24 cellular contexts compared by ENCODE assay signal in genomic region chr19:53311897-53312296, GRCh38. TPM values are rescaled to one million over a fixed set of nuclear protein-coding genes. Genes with fewer than 3 reads are reported as not detected.
"Had no signal": no experiment of that assay in that cellular context is flagged by ENCODE, and none has a peak within 500 bp of the region (broad histone marks: within the 10 kb centered on the region; RNA-seq: fewer than 3 reads in every experiment).

No MANE protein-coding gene starts in this region.

- H3K4me1 ChIP-seq: SJSA1 had no signal

- H3K27ac ChIP-seq: HL-60, SJSA1, SK-N-MC had no signal

- H3K27me3 ChIP-seq: MG63, SJSA1 had no signal

- H3K36me3 ChIP-seq: MG63, SJSA1 had no signal

- DNase-seq: Karpas-422, KG1, MG63, NCI-H1092, NCI-H1105 treated with DMSO at 0.1 percent for 48 hours, NCI-H1417 treated with DMSO at 0.1 percent for 48 hours, NCI-H146, NCI-H1694 treated with DMSO at 0.1 percent for 48 hours, NCI-H1930, NCI-H2081, NCI-H2107, NCI-H2171 treated with DMSO at 0.1 percent for 48 hours, NCI-H345, NCI-H446 treated with DMSO at 0.1 percent for 48 hours, NCI-H510A treated with DMSO at 0.1 percent for 48 hours, NCI-H526, Right ventricle myocardium superior, RPMI8226, SIG-M5, T-helper 1 cell had no signal

- H3K9me3 ChIP-seq: MG63 had no signal

- FAIRE-seq: RCC 7860 had no signal

- H3K4me3 ChIP-seq: MG63, SJSA1, SK-N-MC had no signal

RNA-seq across cellular contexts. Expression of gene VN1R4, which starts 44.4 kb away (rescaled TPM):
- total RNA-seq: Right ventricle myocardium superior, SJSA1 had no signal

RNA-seq across cellular contexts. Expression of gene VN1R2, which starts 53.8 kb away (rescaled TPM):
- total RNA-seq: Right ventricle myocardium superior, SJSA1 had no signal
